Comparison of ENCODE assay signal across 15 cellular contexts in genomic region chr5:150960791-150961396, GRCh38. TPM values are rescaled to one million over a fixed set of nuclear protein-coding genes. Genes with fewer than 3 reads are reported as not detected.
"Had no signal": no experiment of that assay in that cellular context is flagged by ENCODE, and none has a peak within 500 bp of the region (broad histone marks: within the 10 kb centered on the region; RNA-seq: fewer than 3 reads in every experiment).

No MANE protein-coding gene starts in this region.

- H3K4me3 ChIP-seq: ascending aorta, heart left ventricle, left ventricle myocardium inferior, psoas muscle had no signal

- H3K36me3 ChIP-seq: ascending aorta, heart left ventricle, left ventricle myocardium inferior had no signal

- DNase-seq: activated CD4-positive, alpha-beta T cell treated with anti-CD3 and anti-CD28 coated beads, Interleukin-2, amount 10 ng/mL, durations not matched to agents 7 days and 5 days; activated CD4-positive, CD25-positive, alpha-beta regulatory T cell; activated CD8-positive, alpha-beta memory T cell treated with anti-CD3 and anti-CD28 coated beads for 24 hours; activated naive CD4-positive, alpha-beta T cell treated with Interleukin-2 at 50 U/mL for 16 hours; activated naive CD8-positive, alpha-beta T cell treated with anti-CD3 and anti-CD28 coated beads, Interleukin-2, amount 50 U/mL, for 24 hours; heart left ventricle; islet precursor cell; left ventricle myocardium inferior; mesenchymal stem cell; nephron progenitor cell; psoas muscle; stimulated activated CD4-positive, alpha-beta T cell treated with anti-CD3 and anti-CD28 coated beads, Interleukin-12 subunit alpha, Interleukin-12 subunit beta, amount 100 ng/mL, for 4 hours; stimulated activated naive CD4-positive, alpha-beta T cell treated with Interleukin-2 at 50 U/mL for 16 hours had no signal

- H3K27me3 ChIP-seq: ascending aorta, heart left ventricle had no signal

- H3K27ac ChIP-seq: ascending aorta, heart left ventricle, left ventricle myocardium inferior, psoas muscle had no signal

- FAIRE-seq: bronchial epithelial cell had no signal

- H3K4me1 ChIP-seq: ascending aorta, heart left ventricle, left ventricle myocardium inferior, psoas muscle had no signal

RNA-seq across cellular contexts. Expression of gene GPX3, which starts 59.5 kb away (rescaled TPM):
- total RNA-seq: activated CD4-positive, alpha-beta T cell treated with anti-CD3 and anti-CD28 coated beads, Interleukin-2, amount 10 ng/mL, durations not matched to agents 7 days and 5 days had no signal
